16 cellular contexts compared by ENCODE assay signal in genomic region chr2:168338292-168338691, GRCh38.
"Had no signal": no experiment of that assay in that cellular context is flagged by ENCODE, and none has a peak within 500 bp of the region (broad histone marks: within the 10 kb centered on the region; RNA-seq: fewer than 3 reads in every experiment).

No MANE protein-coding gene starts in this region.

- H3K4me2 ChIP-seq: neural progenitor cell had no signal

- H3K4me1 ChIP-seq: breast epithelium, heart left ventricle, sigmoid colon, thyroid gland had no signal

- H3K9me3 Mint-ChIP-seq: activated naive CD8-positive, alpha-beta T cell treated with anti-CD3 and anti-CD28 coated beads, Interleukin-2, amount 50 U/mL, for 24 hours; dendritic cell treated with granulocyte-macrophage colony-stimulating factor and Interleukin-4, amounts not matched to agents 40 ng/mL and 50 ng/mL, for 4 days; naive B cell; neural progenitor cell had no signal

- H3K27me3 ChIP-seq: breast epithelium, neural progenitor cell, ovary, sigmoid colon, thyroid gland had no signal

- H3K27ac ChIP-seq: breast epithelium, heart left ventricle, neural progenitor cell, ovary, sigmoid colon, thyroid gland had no signal

- H3K36me3 ChIP-seq: breast epithelium, heart left ventricle, neural progenitor cell, ovary, sigmoid colon, thyroid gland had no signal

- H3K9ac ChIP-seq: neural progenitor cell had no signal

- DNase-seq: activated CD4-positive, alpha-beta T cell treated with anti-CD3 and anti-CD28 coated beads, Interleukin-2, amount 50 U/mL, for 1 hour; activated CD8-positive, alpha-beta memory T cell treated with anti-CD3 and anti-CD28 coated beads for 24 hours; activated naive CD4-positive, alpha-beta T cell; activated naive CD8-positive, alpha-beta T cell treated with anti-CD3 and anti-CD28 coated beads, Interleukin-2, amount 50 U/mL, for 24 hours; aorta; effector memory CD4-positive, alpha-beta T cell; heart left ventricle; naive B cell; ovary; sigmoid colon; stimulated activated CD4-positive, alpha-beta T cell treated with anti-CD3 and anti-CD28 coated beads, Interleukin-2, amount 100 ng/mL, for 24 hours; T-helper 9 cell; thyroid gland had no signal

- H3K27me3 Mint-ChIP-seq: activated naive CD8-positive, alpha-beta T cell treated with anti-CD3 and anti-CD28 coated beads, Interleukin-2, amount 50 U/mL, for 24 hours; dendritic cell treated with granulocyte-macrophage colony-stimulating factor and Interleukin-4, amounts not matched to agents 40 ng/mL and 50 ng/mL, for 4 days had no signal

- H3K36me3 Mint-ChIP-seq: naive B cell, neural progenitor cell had no signal

- ATAC-seq: activated naive CD8-positive, alpha-beta T cell treated with anti-CD3 and anti-CD28 coated beads, Interleukin-2, amount 50 U/mL, for 24 hours; heart left ventricle had no signal

- H2AFZ ChIP-seq: neural progenitor cell had no signal

- H3K9me3 ChIP-seq: breast epithelium, heart left ventricle, ovary, sigmoid colon, thyroid gland had no signal

- H3K27ac Mint-ChIP-seq: activated naive CD8-positive, alpha-beta T cell treated with anti-CD3 and anti-CD28 coated beads, Interleukin-2, amount 50 U/mL, for 24 hours; dendritic cell treated with granulocyte-macrophage colony-stimulating factor and Interleukin-4, amounts not matched to agents 40 ng/mL and 50 ng/mL, for 4 days; neural progenitor cell had no signal

- H3K4me3 Mint-ChIP-seq: activated naive CD8-positive, alpha-beta T cell treated with anti-CD3 and anti-CD28 coated beads, Interleukin-2, amount 50 U/mL, for 24 hours; dendritic cell treated with granulocyte-macrophage colony-stimulating factor and Interleukin-4, amounts not matched to agents 40 ng/mL and 50 ng/mL, for 4 days; naive B cell; neural progenitor cell had no signal

- H3K4me3 ChIP-seq: breast epithelium, heart left ventricle, neural progenitor cell, ovary, sigmoid colon, thyroid gland had no signal
